Comparison of ENCODE assay signal across 8 cellular contexts in the genomic region with DNA sequence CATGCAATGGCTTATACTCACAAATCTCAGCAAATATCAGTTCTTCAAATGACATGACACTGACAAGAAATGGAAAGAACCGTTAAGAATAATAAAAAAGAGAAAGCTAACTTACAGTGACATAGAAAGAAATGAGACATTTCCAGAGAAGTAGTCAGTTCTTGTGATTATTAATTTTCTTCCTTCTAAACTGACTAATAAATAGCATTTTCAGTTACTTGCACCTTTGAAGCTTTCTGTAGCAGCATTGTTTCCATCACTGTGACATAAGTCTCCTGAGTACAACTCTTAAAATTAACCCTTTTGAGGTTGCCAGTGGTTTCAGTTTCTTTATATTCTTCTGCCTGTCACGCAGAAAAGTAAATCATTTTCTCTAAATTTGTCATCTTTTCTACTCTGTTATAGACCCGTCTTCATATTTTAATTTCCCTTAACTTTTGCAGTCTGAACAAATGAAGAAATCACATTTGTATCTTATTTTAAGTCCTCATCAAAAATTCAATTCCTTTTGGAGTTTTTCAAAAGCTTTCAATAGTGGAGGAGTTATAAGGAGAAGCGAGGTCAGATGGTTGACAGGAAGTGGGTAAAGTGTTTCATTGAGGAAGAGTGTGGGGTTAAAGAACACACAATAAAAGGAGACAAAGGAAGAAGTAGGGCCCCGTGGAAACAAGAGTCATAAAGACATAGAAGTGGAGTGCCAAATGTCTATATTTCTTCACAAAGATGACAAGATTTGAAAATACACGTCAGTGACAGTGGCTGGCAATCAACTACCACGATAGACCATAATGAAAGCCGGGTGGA. TPM values are rescaled to one million over a fixed set of nuclear protein-coding genes. Genes with fewer than 3 reads are reported as not detected.
DNase-seq lines count a peak whose midpoint lies in the region; ATAC-seq and TF ChIP-seq lines count a peak whose summit lies in the region.

No MANE protein-coding gene starts in this region.

- peak; percentile 59 to 69 for ATAC-seq in CD4-positive, CD25-positive, alpha-beta regulatory T cell (ENCODE audit: low read depth in 2 of 2)
- ATAC-seq in HG03095 (IDR thresholded peaks at IDR 0.05; ENCODE audit: unreplicated experiment) = peak; percentile 90

- H3K27me3 Mint-ChIP-seq in CD4-positive, CD25-positive, alpha-beta regulatory T cell = no peaks in the 10 kb centered on the region
- no peaks in the 10 kb centered on the region for H3K27me3 Mint-ChIP-seq in activated T-cell treated with anti-CD3 and anti-CD28 coated beads, Interleukin-2, amount 50 U/mL, for 24 hours

- POLR2A ChIA-PET in RWPE1 (lab: Yijun Ruan, JAX; ENCODE audit: low non-redundant PET) = no interaction called here

- peaks cover 21% of the 10 kb centered on the region for H3K4me1 ChIP-seq in CD4-positive, CD25-positive, alpha-beta regulatory T cell (ENCODE audit: control insufficient read depth, insufficient read depth, low read length, poor library complexity, severe bottlenecking)
- H3K4me1 ChIP-seq in esophagus muscularis mucosa = peaks cover 0 to 3% (median 0%) of the 10 kb centered on the region in 4 donors

- H3K27me3 ChIP-seq in CD4-positive, CD25-positive, alpha-beta regulatory T cell (ENCODE audit: control insufficient read depth, insufficient read depth, low read length) = no peaks in the 10 kb centered on the region
- H3K27me3 ChIP-seq in esophagus muscularis mucosa = no peaks in the 10 kb centered on the region

- peaks cover 16 to 42% (median 32%) of the 10 kb centered on the region in 4 donors for H3K4me1 Mint-ChIP-seq in CD4-positive, CD25-positive, alpha-beta regulatory T cell
- peaks cover 86% of the 10 kb centered on the region for H3K4me1 Mint-ChIP-seq in activated T-cell treated with anti-CD3 and anti-CD28 coated beads, Interleukin-2, amount 50 U/mL, for 24 hours (ENCODE audit: low read depth)

- no peaks in the 10 kb centered on the region for H3K9me3 Mint-ChIP-seq in CD4-positive, CD25-positive, alpha-beta regulatory T cell
- peaks cover 3% of the 10 kb centered on the region for H3K9me3 Mint-ChIP-seq in activated T-cell treated with anti-CD3 and anti-CD28 coated beads, Interleukin-2, amount 50 U/mL, for 24 hours

- H3K4me3 ChIP-seq in CD4-positive, CD25-positive, alpha-beta regulatory T cell (ENCODE audit: low read depth, low read length) = peak overlapping the region; percentile 54
- H3K4me3 ChIP-seq in esophagus muscularis mucosa = no peak overlapping the region

- H3K27ac ChIP-seq in CD4-positive, CD25-positive, alpha-beta regulatory T cell (ENCODE audit: insufficient read depth, low read length, poor library complexity, severe bottlenecking) = peak overlapping the region; percentile 64
- H3K27ac ChIP-seq in esophagus muscularis mucosa (replicated peaks in 1 of 4) = no peak overlapping the region
- no peak overlapping the region for H3K27ac ChIP-seq in RWPE1

- H3K36me3 Mint-ChIP-seq in CD4-positive, CD25-positive, alpha-beta regulatory T cell = no peaks in the 10 kb centered on the region
- no peaks in the 10 kb centered on the region for H3K36me3 Mint-ChIP-seq in activated T-cell treated with anti-CD3 and anti-CD28 coated beads, Interleukin-2, amount 50 U/mL, for 24 hours (ENCODE audit: low read depth)

- TF ChIP-seq CTCF in esophagus muscularis mucosa (IDR thresholded peaks at IDR 0.05) (no peak), RWPE1 (conservative IDR thresholded peaks at IDR 0.05; ENCODE audit: low read depth) (no peak)

- intact Hi-C loops in esophagus muscularis mucosa (cut with DNase I) = no loop called here

- H3K36me3 ChIP-seq in CD4-positive, CD25-positive, alpha-beta regulatory T cell (ENCODE audit: control insufficient read depth, insufficient read depth, low read length) = no peaks in the 10 kb centered on the region
- H3K36me3 ChIP-seq in esophagus muscularis mucosa = no peaks in the 10 kb centered on the region

- TF ChIP-seq POLR2A in esophagus muscularis mucosa (IDR thresholded peaks at IDR 0.05; ENCODE audit: low read depth) = no peak

- TF ChIP-seq EP300 in esophagus muscularis mucosa (IDR thresholded peaks at IDR 0.05) = no peak

- CTCF ChIA-PET in RWPE1 (lab: Yijun Ruan, JAX) = no interaction called here

- H3K27ac Mint-ChIP-seq in CD4-positive, CD25-positive, alpha-beta regulatory T cell = peak overlapping the region; percentile 87 to 93 (median 88)
- H3K27ac Mint-ChIP-seq in activated T-cell treated with anti-CD3 and anti-CD28 coated beads, Interleukin-2, amount 50 U/mL, for 24 hours = peak overlapping the region; percentile 100

- no peaks in the 10 kb centered on the region for H3K9me3 ChIP-seq in CD4-positive, CD25-positive, alpha-beta regulatory T cell (ENCODE audit: control insufficient read depth in 2 of 2, low read length in 2 of 2)
- no peaks in the 10 kb centered on the region for H3K9me3 ChIP-seq in esophagus muscularis mucosa

- WGBS in esophagus muscularis mucosa = 81% methylated on average over 8 of the region's 8 CpGs

- peak in 2 of 3 donors; percentile 45 to 87 for DNase-seq in CD4-positive, CD25-positive, alpha-beta regulatory T cell
- peak; percentile 28 for DNase-seq in GM19240 (ENCODE audit: insufficient read length, low spot score)
- no peak for DNase-seq in activated T-cell treated with anti-CD3 and anti-CD28 coated beads, Interleukin-2, amount 50 U/mL, for 24 hours
- no peak for DNase-seq in esophagus muscularis mucosa (ENCODE audit: extremely low spot score)
- no peak for DNase-seq in NCI-H1092 (lab: John Stamatoyannopoulos, UW)
- DNase-seq in NCI-H1930 (lab: John Stamatoyannopoulos, UW) = no peak
- DNase-seq in RWPE1 (ENCODE audit: low spot score) = no peak

- peak overlapping the region; percentile 43 to 87 (median 72) for H3K4me3 Mint-ChIP-seq in CD4-positive, CD25-positive, alpha-beta regulatory T cell
- H3K4me3 Mint-ChIP-seq in activated T-cell treated with anti-CD3 and anti-CD28 coated beads, Interleukin-2, amount 50 U/mL, for 24 hours = peak overlapping the region; percentile 72

RNA-seq across cellular contexts. Expression of gene S1PR1, which starts 57.9 kb away (rescaled TPM):
- total RNA-seq in CD4-positive, CD25-positive, alpha-beta regulatory T cell = 191 TPM
- 100 to 1,000 TPM; 131 to 165 (median 151) TPM for polyA plus RNA-seq in CD4-positive, CD25-positive, alpha-beta regulatory T cell
- total RNA-seq in esophagus muscularis mucosa = 10 to 100 TPM; 17.9 to 98.5 (median 77.4) TPM

Comparison
In these comparisons a context has a peak if more than half of its experiments do, and no peak if none do; other contexts are left out.
1. DNase-seq: peak in CD4-positive, CD25-positive, alpha-beta regulatory T cell (2 of 3) and GM19240 (single experiment); none in activated T-cell treated with anti-CD3 and anti-CD28 coated beads, Interleukin-2, amount 50 U/mL, for 24 hours (single experiment), esophagus muscularis mucosa (single experiment), NCI-H1092 (single experiment), NCI-H1930 (0 of 2) and RWPE1 (single experiment).